25 cellular contexts compared by ENCODE assay signal in the genomic region with DNA sequence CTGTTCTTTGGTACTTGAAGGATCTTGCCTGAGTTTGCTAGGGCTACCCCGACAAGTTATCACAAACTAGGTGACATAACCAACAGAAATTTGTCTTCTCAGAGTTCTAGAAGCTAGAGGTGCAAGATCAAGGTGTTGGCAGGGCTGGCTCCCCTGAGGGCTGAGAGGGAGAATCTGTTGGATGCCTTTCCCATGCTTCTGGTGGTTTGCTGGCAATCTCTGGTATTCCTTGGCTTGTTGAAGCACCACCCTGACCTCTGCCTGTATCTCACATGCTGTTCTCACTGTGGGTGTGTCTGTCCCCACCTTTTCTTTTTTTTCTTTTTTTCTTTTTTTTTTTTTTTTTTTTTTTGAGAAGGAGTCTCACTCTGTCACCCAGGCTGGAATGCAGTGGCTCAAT.
"Had no signal": no experiment of that assay in that cellular context is flagged by ENCODE, and none has a peak within 500 bp of the region (broad histone marks: within the 10 kb centered on the region; RNA-seq: fewer than 3 reads in every experiment).

No MANE protein-coding gene starts in this region.

- H3K27me3 ChIP-seq: cardiac muscle cell, esophagus muscularis mucosa, gastroesophageal sphincter, heart left ventricle, sigmoid colon, testis, upper lobe of right lung had no signal

- DNase-seq: activated CD4-positive, alpha-beta memory T cell treated with anti-CD3 and anti-CD28 coated beads for 36 hours; activated CD4-positive, alpha-beta T cell treated with anti-CD3 and anti-CD28 coated beads for 4 hours; activated CD4-positive, CD25-positive, alpha-beta regulatory T cell; activated effector memory CD4-positive, alpha-beta T cell treated with Interleukin-2 at 50 U/mL for 16 hours; activated naive CD4-positive, alpha-beta T cell treated with anti-CD3 and anti-CD28 coated beads for 36 hours; activated naive CD8-positive, alpha-beta T cell treated with anti-CD3 and anti-CD28 coated beads, Interleukin-2, amount 10 ng/mL, durations not matched to agents 7 days and 5 days; activated T-cell treated with anti-CD3 and anti-CD28 coated beads, Interleukin-2, amount 50 U/mL, for 48 hours; amniotic stem cell; effector CD4-positive, alpha-beta T cell; heart left ventricle; islet precursor cell; lower lobe of right lung; naive thymus-derived CD4-positive, alpha-beta T cell; occipital lobe; sigmoid colon; stimulated activated CD4-positive, alpha-beta T cell treated with anti-CD3 and anti-CD28 coated beads, Interleukin-15, amount 100 ng/mL, for 24 hours; stimulated activated naive B cell treated with anti-CD40 and anti-IgM and Interleukin-4, amounts not matched to agents 10 μg/mL and 1 μg/mL and 100 μg/mL, for 72 hours; T-helper 9 cell; testis; upper lobe of right lung had no signal

- H3K4me1 ChIP-seq: testis had no signal

- H3K9me3 ChIP-seq: esophagus muscularis mucosa, gastroesophageal sphincter, heart left ventricle, lower lobe of right lung, sigmoid colon, testis, upper lobe of right lung had no signal

- H3K4me3 Mint-ChIP-seq: activated CD4-positive, alpha-beta memory T cell treated with anti-CD3 and anti-CD28 coated beads for 36 hours; activated naive CD4-positive, alpha-beta T cell treated with anti-CD3 and anti-CD28 coated beads for 36 hours; activated naive CD8-positive, alpha-beta T cell treated with anti-CD3 and anti-CD28 coated beads, Interleukin-2, amount 10 ng/mL, durations not matched to agents 7 days and 5 days; naive thymus-derived CD4-positive, alpha-beta T cell; neural crest cell; stimulated activated naive B cell treated with anti-CD40 and anti-IgM and Interleukin-4, amounts not matched to agents 10 μg/mL and 1 μg/mL and 100 μg/mL, for 72 hours had no signal

- H3K27me3 Mint-ChIP-seq: activated CD4-positive, alpha-beta memory T cell treated with anti-CD3 and anti-CD28 coated beads for 36 hours; activated naive CD8-positive, alpha-beta T cell treated with anti-CD3 and anti-CD28 coated beads, Interleukin-2, amount 10 ng/mL, durations not matched to agents 7 days and 5 days; naive thymus-derived CD4-positive, alpha-beta T cell; stimulated activated naive B cell treated with anti-CD40 and anti-IgM and Interleukin-4, amounts not matched to agents 10 μg/mL and 1 μg/mL and 100 μg/mL, for 72 hours had no signal

- H3K4me3 ChIP-seq: cardiac muscle cell, esophagus muscularis mucosa, gastroesophageal sphincter, heart left ventricle, lower lobe of right lung, sigmoid colon, smooth muscle cell, testis, upper lobe of right lung had no signal

- H3K27ac ChIP-seq: cardiac muscle cell, esophagus muscularis mucosa, gastroesophageal sphincter, heart left ventricle, lower lobe of right lung, sigmoid colon, testis, upper lobe of right lung had no signal

- H3K36me3 ChIP-seq: cardiac muscle cell, esophagus muscularis mucosa, gastroesophageal sphincter, heart left ventricle, lower lobe of right lung, sigmoid colon, upper lobe of right lung had no signal

- H3K9me3 Mint-ChIP-seq: activated naive CD4-positive, alpha-beta T cell treated with anti-CD3 and anti-CD28 coated beads for 36 hours had no signal

- H3K27ac Mint-ChIP-seq: activated CD4-positive, alpha-beta memory T cell treated with anti-CD3 and anti-CD28 coated beads for 36 hours; activated naive CD4-positive, alpha-beta T cell treated with anti-CD3 and anti-CD28 coated beads for 36 hours; activated naive CD8-positive, alpha-beta T cell treated with anti-CD3 and anti-CD28 coated beads, Interleukin-2, amount 10 ng/mL, durations not matched to agents 7 days and 5 days; stimulated activated naive B cell treated with anti-CD40 and anti-IgM and Interleukin-4, amounts not matched to agents 10 μg/mL and 1 μg/mL and 100 μg/mL, for 72 hours had no signal
